In genomic region chr5:132467292-132467984, GRCh38 we compare ENCODE assay signal across 1 cellular context.
A peak's percentile ranks its signal among the peaks of the same experiment; 100 is the strongest.
TF ChIP-seq lines count a peak whose summit lies in the region.

No MANE protein-coding gene starts in this region.

TF ChIP-seq in GM12878, 131 proteins besides CTCF, POLR2A, EP300 and RAD21:
- TF ChIP-seq NFYA (IDR thresholded peaks at IDR 0.05; ENCODE audit: borderline replicate concordance, low read depth, low read length) (no peak), PML (IDR thresholded peaks at IDR 0.05; ENCODE audit: low read length) (no peak), IRF4 (IDR thresholded peaks at IDR 0.05; ENCODE audit: low read depth, low read length) (peak; percentile 79), EED (IDR thresholded peaks at IDR 0.05; ENCODE audit: low read depth) (peak; percentile 92), POU2F2 (IDR thresholded peaks at IDR 0.05; ENCODE audit: borderline replicate concordance, low read depth, low read length) (peak; percentile 58; the same call in 1 of the 3 replicates), KAT2A (conservative IDR thresholded peaks at IDR 0.05; ENCODE audit: control insufficient read depth, low read depth, low read length) (no peak), MEF2A (IDR thresholded peaks at IDR 0.05; ENCODE audit: insufficient read depth, low read depth, low read length) (0 out of 2 replicates have a peak, but pooled peaks have one; percentile 45), ZSCAN29 (IDR thresholded peaks at IDR 0.05) (0 out of 2 replicates have a peak, but pooled peaks have one; percentile 24), NR2C2 (IDR thresholded peaks at IDR 0.05; ENCODE audit: borderline replicate concordance, control insufficient read depth, insufficient read length, low read depth) (no peak), TAF1 (IDR thresholded peaks at IDR 0.05; ENCODE audit: borderline replicate concordance, low read depth, low read length) (no peak), PAX5 (IDR thresholded peaks at IDR 0.05; ENCODE audit: borderline replicate concordance, low read depth, low read length) (peak; percentile 62), ETV6 (conservative IDR thresholded peaks at IDR 0.05 in 1 of 2, IDR thresholded peaks at IDR 0.05 in 1 of 2; ENCODE audit: borderline replicate concordance in 1 of 2, low read depth in 1 of 2) (peak in 1 of 2 experiments; percentile 60; a peak in 2 of 4 replicates), ATF3 (IDR thresholded peaks at IDR 0.05; ENCODE audit: borderline replicate concordance, extremely low read depth, low read depth, low read length) (no peak), TCF3 (IDR thresholded peaks at IDR 0.05; ENCODE audit: borderline replicate concordance, insufficient read depth, low read depth, low read length) (0 out of 2 replicates have a peak, but pooled peaks have one; percentile 59), POLR2AphosphoS5 (IDR thresholded peaks at IDR 0.05; ENCODE audit: low read length) (peak; percentile 59), ZBTB40 (IDR thresholded peaks at IDR 0.05; ENCODE audit: borderline replicate concordance) (no peak), ZNF687 (IDR thresholded peaks at IDR 0.05) (peak; percentile 80), CHD2 (IDR thresholded peaks at IDR 0.05; ENCODE audit: borderline replicate concordance, low read depth, low read length) (peak; percentile 69; the same call in 1 of the 2 replicates), BHLHE40 (IDR thresholded peaks at IDR 0.05; ENCODE audit: borderline replicate concordance in 1 of 2, low read depth in 2 of 2, low read length in 1 of 2) (peak; percentile 70 to 76; a peak in 3 of 4 replicates), DPF2 (IDR thresholded peaks at IDR 0.05) (peak; percentile 95), ATF7 (IDR thresholded peaks at IDR 0.05; ENCODE audit: low read depth) (no peak), SPI1 (IDR thresholded peaks at IDR 0.05; ENCODE audit: borderline replicate concordance, insufficient read depth, low read depth, low read length) (peak; percentile 100), RB1 (IDR thresholded peaks at IDR 0.05; ENCODE audit: borderline replicate concordance) (no peak), RELB (IDR thresholded peaks at IDR 0.05; ENCODE audit: low read depth) (peak; percentile 47; the same call in 1 of the 2 replicates), CREM (IDR thresholded peaks at IDR 0.05; ENCODE audit: low read depth) (peak; percentile 54; the same call in 1 of the 2 replicates), HSF1 (IDR thresholded peaks at IDR 0.05; ENCODE audit: low read depth, low read length) (no peak), RELA (IDR thresholded peaks at IDR 0.05; ENCODE audit: borderline replicate concordance, partially characterized antibody) (peak; percentile 30), MYC (IDR thresholded peaks at IDR 0.05; ENCODE audit: insufficient read depth, insufficient read length, insufficient replicate concordance, low read length, severe bottlenecking) (no peak), SMC3 (IDR thresholded peaks at IDR 0.05; ENCODE audit: borderline replicate concordance, low read length) (no peak), MTA2 (IDR thresholded peaks at IDR 0.05; ENCODE audit: low read depth) (peak; percentile 52; the same call in 1 of the 2 replicates), IKZF1 (conservative IDR thresholded peaks at IDR 0.05) (peak; percentile 90), SMARCA5 (IDR thresholded peaks at IDR 0.05) (peak; percentile 85; the same call in 1 of the 2 replicates), IKZF2 (IDR thresholded peaks at IDR 0.05) (peak; percentile 90 to 91), NKRF (conservative IDR thresholded peaks at IDR 0.05) (0 out of 2 replicates have a peak, but pooled peaks have one; percentile 34), GATAD2B (conservative IDR thresholded peaks at IDR 0.05; ENCODE audit: low read depth) (peak; percentile 64), MXI1 (IDR thresholded peaks at IDR 0.05; ENCODE audit: low read depth, low read length) (peak; percentile 80), CHD4 (IDR thresholded peaks at IDR 0.05) (0 out of 2 replicates have a peak, but pooled peaks have one; percentile 31), BCL11A (IDR thresholded peaks at IDR 0.05; ENCODE audit: low read depth, low read length) (peak; percentile 74), NR2F1 (conservative IDR thresholded peaks at IDR 0.05) (peak; percentile 76), SIN3A (IDR thresholded peaks at IDR 0.05; ENCODE audit: low read depth, low read length) (0 out of 2 replicates have a peak, but pooled peaks have one; percentile 23), TCF12 (IDR thresholded peaks at IDR 0.05; ENCODE audit: low read depth, low read length) (peak; percentile 67), BACH1 (IDR thresholded peaks at IDR 0.05; ENCODE audit: borderline replicate concordance) (0 out of 2 replicates have a peak, but pooled peaks have one; percentile 56), SMAD5 (IDR thresholded peaks at IDR 0.05; ENCODE audit: low read depth) (peak; percentile 28; the same call in 1 of the 2 replicates)
